9 cellular contexts compared by ENCODE assay signal in genomic region chr14:75979071-75979571, GRCh38. TPM values are rescaled to one million over a fixed set of nuclear protein-coding genes. Genes with fewer than 3 reads are reported as not detected.
DNase-seq lines count a peak whose midpoint lies in the region; ATAC-seq, FAIRE-seq and TF ChIP-seq lines count a peak whose summit lies in the region.
"Had no signal": no experiment of that assay in that cellular context is flagged by ENCODE, and none has a peak within 500 bp of the region (broad histone marks: within the 10 kb centered on the region; RNA-seq: fewer than 3 reads in every experiment).

No MANE protein-coding gene starts in this region.

- POLR2A ChIA-PET in A549 (lab: Yijun Ruan, JAX), result interaction anchor here (0.6 kb wide), 1 partner anchor 270 kb away, joined by 3 read pairs; no protein-coding TSS in a partner anchor

- H4K20me1 ChIP-seq in SU-DHL-6 (ENCODE audit: low read depth, low read length), result no peaks in the 10 kb centered on the region

- FAIRE-seq in A549 (lab: Jason Lieb, UNC) (no peak), pancreas (lab: Jason Lieb, UNC) (no peak)
- FAIRE-seq: endometrium had no signal

- TF ChIP-seq POLR2A in A549 (IDR thresholded peaks at IDR 0.05; ENCODE audit: low read length) (no peak), esophagus squamous epithelium (IDR thresholded peaks at IDR 0.05) (no peak)

- no peaks in the 10 kb centered on the region for H3K79me2 ChIP-seq in SU-DHL-6 (ENCODE audit: insufficient read depth, low read length)

- intact Hi-C loops in esophagus squamous epithelium (cut with DNase I) (no loop called here), pancreas (cut with DNase I) (loop anchor here in 1 of 3 donors (5.0 kb wide), 1 partner anchor 72 kb away; no protein-coding TSS in a partner anchor)

- DNase-seq in A549 (ENCODE audit: low read depth in 1 of 2, low spot score in 1 of 2) (peak; percentile 17 to 33), esophagus squamous epithelium (lab: John Stamatoyannopoulos, UW) (no peak), pancreas (peak in 5 of 6 donors; percentile 24 to 74 (median 45))

- 68% methylated on average over 6 of the region's 14 CpGs for WGBS in A549 (ENCODE audit: missing lambda C conversion rate)
- WGBS in esophagus squamous epithelium, 2 donors, result 45 to 65% methylated on average over 12 to 13 of the region's 14 CpGs
- 54 to 55% methylated on average over 14 of the region's 14 CpGs for WGBS in pancreas, 2 donors

- ATAC-seq in A549 (peak in 1 of 2 experiments; percentile 31; a peak in 3 of 6 replicates), pancreas (no peak), HG03354 (IDR thresholded peaks at IDR 0.05; ENCODE audit: poor library complexity, severe bottlenecking, unreplicated experiment) (no peak), esophagus mucosa (no peak)
- no peak for ATAC-seq in activated CD4-positive, CD25-positive, alpha-beta regulatory T cell treated with anti-CD3 and anti-CD28 coated beads, Interleukin-2, amount 50 U/mL, for 24 hours

- H3K4me2 ChIP-seq in A549 (no peak overlapping the region), SU-DHL-6 (ENCODE audit: low read depth, low read length, poor library complexity, severe bottlenecking) (no peak overlapping the region)

- H3K27me3 ChIP-seq in SU-DHL-6 (ENCODE audit: low read length) (no peaks in the 10 kb centered on the region), esophagus squamous epithelium (no peaks in the 10 kb centered on the region), pancreas (no peaks in the 10 kb centered on the region)

- H3K9me2 ChIP-seq in SU-DHL-6 (replicated peaks; ENCODE audit: insufficient read depth, low read length), result no peaks in the 10 kb centered on the region

- CTCF ChIA-PET in A549 (lab: Yijun Ruan, JAX), result interaction anchor here (0.5 to 14.3 kb wide), 21 partner anchors 9 to 1481 kb away, joined by 3 to 448 read pairs (median 5); partner anchors contain the start of gene FLVCR2

- H3K27ac ChIP-seq in A549, result no peak overlapping the region
- H3K27ac ChIP-seq in SU-DHL-6 (ENCODE audit: low read depth, low read length), result no peak overlapping the region
- peak overlapping the region in 3 of 4 donors; percentile 91 to 97 (median 92) for H3K27ac ChIP-seq in esophagus squamous epithelium
- H3K27ac ChIP-seq in pancreas, result peak overlapping the region in 1 of 4 donors; percentile 12

- peak; percentile 62 to 65 for TF ChIP-seq RAD21 in A549 (conservative IDR thresholded peaks at IDR 0.05 in 1 of 2, IDR thresholded peaks at IDR 0.05 in 1 of 2)

- peaks cover 22% of the 10 kb centered on the region; the same call in 2 of the 3 replicates for H3K4me1 ChIP-seq in A549
- H3K4me1 ChIP-seq in esophagus squamous epithelium, result peaks cover 13 to 60% (median 20%) of the 10 kb centered on the region in 3 donors
- H3K4me1 ChIP-seq in pancreas, result peaks cover 4 to 27% (median 18%) of the 10 kb centered on the region in 3 donors

- no peak for TF ChIP-seq EP300 in A549 (IDR thresholded peaks at IDR 0.05)

- no peak overlapping the region for H3K9ac ChIP-seq in SU-DHL-6 (ENCODE audit: low read length)

- H3F3A ChIP-seq in SU-DHL-6 (ENCODE audit: insufficient read depth), result no peaks in the 10 kb centered on the region

- H3K9me3 ChIP-seq in A549 (no peaks in the 10 kb centered on the region), SU-DHL-6 (ENCODE audit: insufficient read depth, low read length) (no peaks in the 10 kb centered on the region), esophagus squamous epithelium (no peaks in the 10 kb centered on the region), pancreas (no peaks in the 10 kb centered on the region)

- no peak overlapping the region for H2AFZ ChIP-seq in SU-DHL-6 (ENCODE audit: low read depth, low read length, severe bottlenecking)

- H3K36me3 ChIP-seq in SU-DHL-6 (ENCODE audit: low read length) (no peaks in the 10 kb centered on the region), esophagus squamous epithelium (no peaks in the 10 kb centered on the region), pancreas (no peaks in the 10 kb centered on the region)

- peak; percentile 63 for TF ChIP-seq CTCF in A549 (IDR thresholded peaks at IDR 0.05)
- TF ChIP-seq CTCF in GM12872 (IDR thresholded peaks at IDR 0.05; ENCODE audit: insufficient read depth, low read depth, low read length), result peak; percentile 59
- TF ChIP-seq CTCF in SU-DHL-6 (IDR thresholded peaks at IDR 0.05; ENCODE audit: insufficient read depth, low read length, poor library complexity, severe bottlenecking), result peak; percentile 24
- peak in 5 of 6 experiments; percentile 38 to 57 (median 44) for TF ChIP-seq CTCF in esophagus squamous epithelium (IDR thresholded peaks at IDR 0.05)
- TF ChIP-seq CTCF in pancreas (IDR thresholded peaks at IDR 0.05), result peak in 3 of 4 donors; percentile 13 to 26 (median 22)

- H3K4me3 ChIP-seq in A549 (no peak overlapping the region), SU-DHL-6 (ENCODE audit: insufficient read depth, low read length, poor library complexity, severe bottlenecking) (no peak overlapping the region), esophagus squamous epithelium (peak overlapping the region; percentile 2 to 91 (median 64)), pancreas (peak overlapping the region in 2 of 4 donors; percentile 69 to 80)

TF ChIP-seq in A549, 52 proteins besides CTCF, POLR2A, EP300 and RAD21:
- peak; percentile 68 for TF ChIP-seq SMC3 (IDR thresholded peaks at IDR 0.05)
- TF ChIP-seq, protein P1, sequence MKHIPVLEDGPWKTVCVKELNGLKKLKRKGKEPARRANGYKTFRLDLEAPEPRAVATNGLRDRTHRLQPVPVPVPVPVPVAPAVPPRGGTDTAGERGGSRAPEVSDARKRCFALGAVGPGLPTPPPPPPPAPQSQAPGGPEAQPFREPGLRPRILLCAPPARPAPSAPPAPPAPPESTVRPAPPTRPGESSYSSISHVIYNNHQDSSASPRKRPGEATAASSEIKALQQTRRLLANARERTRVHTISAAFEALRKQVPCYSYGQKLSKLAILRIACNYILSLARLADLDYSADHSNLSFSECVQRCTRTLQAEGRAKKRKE (CRISPR knock-in tag; IDR thresholded peaks at IDR 0.05; ENCODE audit: low read depth), result no peak

RNA-seq across cellular contexts. Expression of gene TGFB3, which starts 2.7 kb away (rescaled TPM):
- 0.85 and 2.0 TPM in 2 replicates for polyA plus RNA-seq in A549 (2011; rRNA removed)
- polyA plus RNA-seq in A549 (2012; cell fraction: cytosol; rRNA removed), result 1.1 and 1.8 TPM in 2 replicates
- polyA plus RNA-seq in A549 (2012; cell fraction: nucleus; rRNA removed), result 2.7 and 3.6 TPM in 2 replicates
- polyA plus RNA-seq in A549 (2017; fragmentation: RNase III; extraction: RNeasy Plus Mini Kit Qiagen cat#74134 plus additional on column Dnase treatment), result 1.3 to 1.5 TPM (median 1.3 TPM) in 3 replicates
- polyA minus RNA-seq in A549 (2011; rRNA and poly(A)+ RNA removed), result 0.62 and 1.5 TPM in 2 replicates
- total RNA-seq in esophagus squamous epithelium, result 10 to 100 TPM in 1 of 4 donors, 1 to 10 TPM in 3; 1.5 to 10.5 (median 5.0) TPM
- total RNA-seq in pancreas, result 10 to 100 TPM; 11.6 to 57.2 (median 42.2) TPM
- 10 to 100 TPM; 22.3 to 25.7 TPM for polyA plus RNA-seq in pancreas
- 4.3 TPM for total RNA-seq in esophagus mucosa

RNA-seq across cellular contexts. Expression of gene IFT43, which starts 6.4 kb away (rescaled TPM):
- polyA plus RNA-seq in A549 (2011; rRNA removed) (44.8 and 49.4 TPM in 2 replicates), A549 (2017; fragmentation: RNase III; extraction: RNeasy Plus Mini Kit Qiagen cat#74134 plus additional on column Dnase treatment) (46.4 to 49.0 TPM (median 46.6 TPM) in 3 replicates), pancreas (10 to 100 TPM; 43.2 to 46.3 TPM)
- 42.7 and 49.2 TPM in 2 replicates for polyA plus RNA-seq in A549 (2012; cell fraction: cytosol; rRNA removed)
- polyA plus RNA-seq in A549 (2012; cell fraction: nucleus; rRNA removed), result 32.1 and 44.3 TPM in 2 replicates
- 17.7 and 29.7 TPM in 2 replicates for polyA minus RNA-seq in A549 (2011; rRNA and poly(A)+ RNA removed)
- total RNA-seq in esophagus squamous epithelium (10 to 100 TPM; 15.4 to 28.8 (median 17.5) TPM), pancreas (10 to 100 TPM; 11.4 to 19.3 (median 14.2) TPM), esophagus mucosa (21.6 TPM)

Comparison
In these comparisons a context has a peak if more than half of its experiments do, and no peak if none do; other contexts are left out.
1. H3K27ac ChIP-seq: peak in esophagus squamous epithelium (3 of 4); none in A549 (0 of 2) and SU-DHL-6 (single experiment).
2. H3K4me3 ChIP-seq: peak in esophagus squamous epithelium (4 of 4); none in A549 (single experiment) and SU-DHL-6 (single experiment).
3. Peak in every context shown above with its lines, with median percentiles within 50 percentile points of each other: CTCF ChIP-seq.